ENCODE assay signal across 8 cellular contexts in genomic region chr17:7011415-7011814, GRCh38. TPM values are rescaled to one million over a fixed set of nuclear protein-coding genes. Genes with fewer than 3 reads are reported as not detected.
DNase-seq lines count a peak whose midpoint lies in the region; ATAC-seq and TF ChIP-seq lines count a peak whose summit lies in the region.

No MANE protein-coding gene starts in this region.

- peaks cover 12% of the 10 kb centered on the region; the same call in 1 of the 2 replicates for H3K36me3 ChIP-seq in KOPT-K1 (ENCODE audit: insufficient read depth, low read length)

- H3K27ac ChIP-seq in KOPT-K1 (ENCODE audit: low read depth, low read length, poor library complexity, severe bottlenecking): peak overlapping the region; percentile 92

- POLR2A ChIA-PET in naive thymus-derived CD8-positive, alpha-beta T cell (lab: Charles Lee): interaction anchor here (0.7 to 1.7 kb wide), 4 partner anchors 22 to 83 kb away, joined by 3 to 8 read pairs (median 5); no protein-coding TSS in a partner anchor

- intact Hi-C loops in dendritic cell treated with granulocyte-macrophage colony-stimulating factor and Interleukin-4, amounts not matched to agents 40 ng/mL and 50 ng/mL, for 4 days (cut with micrococcal nuclease): loop anchor here (10.0 kb wide), 1 partner anchor 367 kb away; the partner anchor contains the start of genes KIAA0753 and TXNDC17

- peak overlapping the region; percentile 94 for H3K4me3 Mint-ChIP-seq in dendritic cell treated with granulocyte-macrophage colony-stimulating factor and Interleukin-4, amounts not matched to agents 40 ng/mL and 50 ng/mL, for 4 days
- H3K4me3 Mint-ChIP-seq in naive thymus-derived CD8-positive, alpha-beta T cell: peak overlapping the region; percentile 88 to 99 (median 96)

- H3K27me3 Mint-ChIP-seq in dendritic cell treated with granulocyte-macrophage colony-stimulating factor and Interleukin-4, amounts not matched to agents 40 ng/mL and 50 ng/mL, for 4 days: no peaks in the 10 kb centered on the region
- H3K27me3 Mint-ChIP-seq in naive thymus-derived CD8-positive, alpha-beta T cell: no peaks in the 10 kb centered on the region

- peaks cover 82% of the 10 kb centered on the region for H3K36me3 Mint-ChIP-seq in dendritic cell treated with granulocyte-macrophage colony-stimulating factor and Interleukin-4, amounts not matched to agents 40 ng/mL and 50 ng/mL, for 4 days (ENCODE audit: low read depth)
- peaks cover 0 to 30% (median 0%) of the 10 kb centered on the region in 3 donors for H3K36me3 Mint-ChIP-seq in naive thymus-derived CD8-positive, alpha-beta T cell

- no peak for TF ChIP-seq CTCF in AG09309 (IDR thresholded peaks at IDR 0.05; ENCODE audit: control insufficient read depth, insufficient read depth, low read depth, low read length, missing control alignments)

- no peaks in the 10 kb centered on the region for H3K9me3 Mint-ChIP-seq in dendritic cell treated with granulocyte-macrophage colony-stimulating factor and Interleukin-4, amounts not matched to agents 40 ng/mL and 50 ng/mL, for 4 days
- H3K9me3 Mint-ChIP-seq in naive thymus-derived CD8-positive, alpha-beta T cell: no peaks in the 10 kb centered on the region

- peak overlapping the region; percentile 73 for H3K4me3 ChIP-seq in AG09309 (ENCODE audit: control insufficient read depth, low read depth, low read length)

- DNase-seq in AG09309 (ENCODE audit: low read depth) (no peak), mesenteric fat pad (ENCODE audit: low spot score) (no peak)
- DNase-seq in naive thymus-derived CD8-positive, alpha-beta T cell: no peak
- DNase-seq in activated CD8-positive, alpha-beta memory T cell treated with anti-CD3 and anti-CD28 coated beads for 24 hours: no peak

- no peaks in the 10 kb centered on the region for H3K9me3 ChIP-seq in KOPT-K1 (ENCODE audit: insufficient read depth, low read length, poor library complexity, severe bottlenecking)

- peak overlapping the region; percentile 100 for H3K27ac Mint-ChIP-seq in dendritic cell treated with granulocyte-macrophage colony-stimulating factor and Interleukin-4, amounts not matched to agents 40 ng/mL and 50 ng/mL, for 4 days
- H3K27ac Mint-ChIP-seq in naive thymus-derived CD8-positive, alpha-beta T cell: peak overlapping the region; percentile 98 to 100 (median 100)

- peaks cover 64% of the 10 kb centered on the region for H3K4me1 Mint-ChIP-seq in dendritic cell treated with granulocyte-macrophage colony-stimulating factor and Interleukin-4, amounts not matched to agents 40 ng/mL and 50 ng/mL, for 4 days (ENCODE audit: low read depth)
- peaks cover 29 to 77% (median 71%) of the 10 kb centered on the region in 4 donors for H3K4me1 Mint-ChIP-seq in naive thymus-derived CD8-positive, alpha-beta T cell

- no peak for ATAC-seq in naive thymus-derived CD8-positive, alpha-beta T cell
- no peak for ATAC-seq in HG03280 (IDR thresholded peaks at IDR 0.05; ENCODE audit: unreplicated experiment)
- no peak for ATAC-seq in HG02884 (IDR thresholded peaks at IDR 0.05; ENCODE audit: unreplicated experiment)

RNA-seq across cellular contexts. Expression of gene RNASEK, which starts 1.0 kb away (rescaled TPM):
- 100 to 1,000 TPM; 117 to 120 TPM for total RNA-seq in naive thymus-derived CD8-positive, alpha-beta T cell
- 100 to 1,000 TPM; 477 to 597 (median 559) TPM for polyA plus RNA-seq in naive thymus-derived CD8-positive, alpha-beta T cell
- 243 TPM for total RNA-seq in mesenteric fat pad

RNA-seq across cellular contexts. Expression of gene BCL6B, which starts 11.4 kb away (rescaled TPM):
- total RNA-seq in naive thymus-derived CD8-positive, alpha-beta T cell: not detected
- not detected for polyA plus RNA-seq in naive thymus-derived CD8-positive, alpha-beta T cell
- 32.2 TPM for total RNA-seq in mesenteric fat pad

RNA-seq across cellular contexts. Expression of gene ALOX12, which starts 15.6 kb away (rescaled TPM):
- not detected for total RNA-seq in naive thymus-derived CD8-positive, alpha-beta T cell
- under 1 TPM; 0.09 to 0.31 (median 0.12) TPM for polyA plus RNA-seq in naive thymus-derived CD8-positive, alpha-beta T cell
- total RNA-seq in mesenteric fat pad: 0.16 TPM

RNA-seq across cellular contexts. Expression of gene SLC16A13, which starts 24.4 kb away (rescaled TPM):
- total RNA-seq in naive thymus-derived CD8-positive, alpha-beta T cell: 10 to 100 TPM; 11.5 to 14.7 TPM
- 1 to 10 TPM in 1 of 3 donors, under 1 TPM in 2; 0.93 to 1.2 (median 0.97) TPM for polyA plus RNA-seq in naive thymus-derived CD8-positive, alpha-beta T cell
- total RNA-seq in mesenteric fat pad: 2.9 TPM

RNA-seq across cellular contexts. Expression of gene SLC16A11, which starts 32.5 kb away (rescaled TPM):
- 1 to 10 TPM; 2.8 to 3.5 TPM for total RNA-seq in naive thymus-derived CD8-positive, alpha-beta T cell
- polyA plus RNA-seq in naive thymus-derived CD8-positive, alpha-beta T cell: 1 to 10 TPM; 2.0 to 2.2 (median 2.0) TPM
- total RNA-seq in mesenteric fat pad: 0.84 TPM

Comparison
In these comparisons a context has a peak if more than half of its experiments do, and no peak if none do; other contexts are left out.
1. RNA of gene BCL6B, which starts 11.4 kb away (total RNA-seq): 32.2 TPM in mesenteric fat pad (single experiment); not detected in naive thymus-derived CD8-positive, alpha-beta T cell; every median in the first group is over 10 times any median in the second.